17 cellular contexts compared by ENCODE assay signal in the genomic region with DNA sequence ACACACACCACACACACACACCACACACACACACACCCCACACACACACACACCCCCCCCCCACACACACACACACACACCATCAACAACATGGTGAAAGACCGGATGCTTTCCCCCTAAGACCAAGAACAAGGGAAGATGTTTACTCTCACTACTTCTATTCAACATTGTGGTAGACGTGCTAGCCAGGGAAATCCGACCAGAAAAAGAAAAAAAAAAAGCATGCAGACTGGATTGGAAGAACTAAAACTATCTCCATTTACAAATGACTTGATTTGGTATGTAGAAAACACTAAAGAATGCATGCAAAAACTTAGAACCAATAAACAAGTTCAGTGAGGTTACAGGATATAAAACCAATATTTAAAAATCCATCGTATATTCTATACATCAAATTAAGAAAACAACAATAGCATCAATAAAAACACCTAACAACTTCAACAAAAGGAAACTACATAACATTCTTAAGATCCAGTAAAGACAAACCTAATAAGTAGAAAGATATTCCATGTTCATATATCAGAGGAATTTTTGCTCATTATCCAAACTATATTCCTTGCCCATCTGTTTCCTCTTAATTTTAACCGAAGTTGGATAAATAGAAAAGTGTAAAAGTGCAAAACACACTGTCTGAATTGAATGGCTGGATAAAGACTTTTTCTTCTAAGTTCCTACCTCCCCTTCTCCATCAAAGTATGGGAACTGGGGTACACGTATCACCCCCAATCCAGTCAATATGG. TPM values are rescaled to one million over a fixed set of nuclear protein-coding genes. Genes with fewer than 3 reads are reported as not detected.
DNase-seq lines count a peak whose midpoint lies in the region; ATAC-seq and TF ChIP-seq lines count a peak whose summit lies in the region.
"Had no signal": no experiment of that assay in that cellular context is flagged by ENCODE, and none has a peak within 500 bp of the region (broad histone marks: within the 10 kb centered on the region; RNA-seq: fewer than 3 reads in every experiment).

No MANE protein-coding gene starts in this region.

- H3K9me3 ChIP-seq in CD4-positive, alpha-beta T cell (ENCODE audit: control insufficient read depth, low read length): no peaks in the 10 kb centered on the region
- H3K9me3 ChIP-seq in endodermal cell (ENCODE audit: control insufficient read depth, low read length) (no peaks in the 10 kb centered on the region), neuronal stem cell (replicated peaks in 1 of 2; ENCODE audit: control insufficient read depth in 2 of 2, insufficient read depth in 1 of 2, low read depth in 1 of 2, low read length in 2 of 2) (no peaks in the 10 kb centered on the region), spleen (no peaks in the 10 kb centered on the region)
- H3K9me3 ChIP-seq: BE2C had no signal

- H3K36me3 ChIP-seq in GM23338 (ENCODE audit: insufficient read depth) (no peaks in the 10 kb centered on the region), endodermal cell (ENCODE audit: control insufficient read depth, insufficient read depth, low read length) (no peaks in the 10 kb centered on the region), neuronal stem cell (replicated peaks in 1 of 2; ENCODE audit: control insufficient read depth in 2 of 2, insufficient read depth in 2 of 2, low read length in 2 of 2) (peaks cover 2 to 6% of the 10 kb centered on the region in 2 donors), spleen (peaks cover 0 to 34% (median 4%) of the 10 kb centered on the region in 6 donors)
- H3K36me3 ChIP-seq: BE2C had no signal

- POLR2A ChIA-PET in CD4-positive, alpha-beta T cell (lab: Charles Lee): no interaction called here

- H3K4me3 Mint-ChIP-seq in CD4-positive, alpha-beta T cell: no peak overlapping the region
- no peak overlapping the region for H3K4me3 Mint-ChIP-seq in GM23338
- H3K4me3 Mint-ChIP-seq in endodermal cell: no peak overlapping the region
- H3K4me3 Mint-ChIP-seq: T-helper 1 cell treated with Interleukin-12 subunit alpha and Interleukin-12 subunit beta and Interleukin-4 antibody, amounts not matched to agents 30 μg/mL and 1 μg/mL, for 36 hours had no signal

- peaks cover 6% of the 10 kb centered on the region; the same call in 1 of the 2 replicates for H4K20me1 ChIP-seq in GM23338 (replicated peaks; ENCODE audit: insufficient read depth)

- no peak for ATAC-seq in CD4-positive, alpha-beta T cell (ENCODE audit: poor library complexity)
- ATAC-seq in GM23338: no peak
- ATAC-seq in HG03159 (IDR thresholded peaks at IDR 0.05; ENCODE audit: unreplicated experiment): no peak
- no peak for ATAC-seq in GM19467 (IDR thresholded peaks at IDR 0.05; ENCODE audit: unreplicated experiment)

- H3K9me3 Mint-ChIP-seq in CD4-positive, alpha-beta T cell: no peaks in the 10 kb centered on the region
- H3K9me3 Mint-ChIP-seq in GM23338 (no peaks in the 10 kb centered on the region), endodermal cell (no peaks in the 10 kb centered on the region)
- H3K9me3 Mint-ChIP-seq: T-helper 1 cell treated with Interleukin-12 subunit alpha and Interleukin-12 subunit beta and Interleukin-4 antibody, amounts not matched to agents 30 μg/mL and 1 μg/mL, for 36 hours had no signal

- H3K4me3 ChIP-seq in GM23338: no peak overlapping the region
- peak overlapping the region; percentile 23 for H3K4me3 ChIP-seq in endodermal cell (ENCODE audit: low read length)
- H3K4me3 ChIP-seq in neuronal stem cell (ENCODE audit: low read length in 2 of 2): no peak overlapping the region
- H3K4me3 ChIP-seq in spleen: no peak overlapping the region

- whole genome bisulfite sequencing in endodermal cell (ENCODE audit: insufficient coverage in 1 of 2, insufficient read length in 1 of 2), 2 experiments: 67 to 92% methylated on average over 2 to 5 of the region's 6 CpGs
- WGBS in neuronal stem cell (ENCODE audit: extremely low coverage in 2 of 2, insufficient read length in 2 of 2, insufficient replicate concordance in 1 of 2), 2 donors: 100% methylated on average over 1 of the region's 6 CpGs; no CpG with 5 or more reads in 1 of the 2 donors
- 85 to 94% (median 90%) methylated on average over 6 of the region's 6 CpGs for WGBS in spleen, 5 donors

- H3K14ac ChIP-seq in neuronal stem cell (ENCODE audit: low read length): no peak overlapping the region

- peaks cover 27% of the 10 kb centered on the region for H3K36me3 Mint-ChIP-seq in CD4-positive, alpha-beta T cell (ENCODE audit: low read depth)
- H3K36me3 Mint-ChIP-seq in GM23338 (ENCODE audit: low read depth) (no peaks in the 10 kb centered on the region), endodermal cell (ENCODE audit: low read depth) (no peaks in the 10 kb centered on the region)

- peaks cover 19% of the 10 kb centered on the region for H3K79me2 ChIP-seq in GM23338 (replicated peaks; ENCODE audit: insufficient read depth)

- peak overlapping the region; percentile 22 for H3K23ac ChIP-seq in neuronal stem cell (ENCODE audit: low read depth, low read length, poor library complexity)

- no peak overlapping the region for H2BK5ac ChIP-seq in neuronal stem cell (ENCODE audit: low read length)

- CTCF ChIA-PET in CD4-positive, alpha-beta T cell (lab: Charles Lee): no interaction called here

- peaks cover under 1% of the 10 kb centered on the region; the same call in 1 of the 2 replicates for H3K9me2 ChIP-seq in GM23338 (ENCODE audit: insufficient read depth)

- no peaks in the 10 kb centered on the region; the same call in 1 of the 2 replicates for H3F3A ChIP-seq in GM23338 (replicated peaks; ENCODE audit: low read depth)

- no peak overlapping the region for H2BK12ac ChIP-seq in neuronal stem cell (ENCODE audit: low read length)

- TF ChIP-seq CTCF in CD4-positive, alpha-beta T cell (IDR thresholded peaks at IDR 0.05): no peak
- TF ChIP-seq CTCF in GM23338 (conservative IDR thresholded peaks at IDR 0.05; ENCODE audit: low read depth in 2 of 2) (no peak), endodermal cell (conservative IDR thresholded peaks at IDR 0.05) (no peak), spleen (IDR thresholded peaks at IDR 0.05 in 8 of 11, conservative IDR thresholded peaks at IDR 0.05 in 3 of 11) (no peak)

- peaks cover 5% of the 10 kb centered on the region for H3K79me1 ChIP-seq in neuronal stem cell (ENCODE audit: low read depth, low read length)

- H3K4ac ChIP-seq in neuronal stem cell (ENCODE audit: low read length): peak overlapping the region; percentile 25

- peaks cover 48% of the 10 kb centered on the region for H3K4me1 Mint-ChIP-seq in CD4-positive, alpha-beta T cell (ENCODE audit: low read depth)
- H3K4me1 Mint-ChIP-seq in GM23338 (peaks cover 27% of the 10 kb centered on the region), endodermal cell (peaks cover 65% of the 10 kb centered on the region)

- no peak overlapping the region for H2BK120ac ChIP-seq in neuronal stem cell (ENCODE audit: low read depth, low read length)

- H2BK15ac ChIP-seq in neuronal stem cell (ENCODE audit: low read length): no peak overlapping the region

- TF ChIP-seq POLR2A in spleen (IDR thresholded peaks at IDR 0.05): no peak

- H3K27ac ChIP-seq in CD4-positive, alpha-beta T cell (ENCODE audit: low read depth, low read length): no peak overlapping the region
- no peak overlapping the region for H3K27ac ChIP-seq in GM23338 (ENCODE audit: low read depth)
- H3K27ac ChIP-seq in endodermal cell (ENCODE audit: low read depth, low read length): no peak overlapping the region
- H3K27ac ChIP-seq in neuronal stem cell (replicated peaks; ENCODE audit: low read length): no peak overlapping the region
- no peak overlapping the region for H3K27ac ChIP-seq in spleen
- H3K27ac ChIP-seq: KMS-11 had no signal

- no peak overlapping the region for H4K91ac ChIP-seq in neuronal stem cell (ENCODE audit: low read depth, low read length, poor library complexity)

- H3K27ac Mint-ChIP-seq in CD4-positive, alpha-beta T cell: peak overlapping the region; percentile 24
- H3K27ac Mint-ChIP-seq in GM23338: peak overlapping the region; percentile 12; the same call in 1 of the 2 replicates
- peak overlapping the region; percentile 56 for H3K27ac Mint-ChIP-seq in endodermal cell
- H3K27ac Mint-ChIP-seq: T-helper 1 cell treated with Interleukin-12 subunit alpha and Interleukin-12 subunit beta and Interleukin-4 antibody, amounts not matched to agents 30 μg/mL and 1 μg/mL, for 36 hours had no signal

- H3K4me2 ChIP-seq in GM23338: no peak overlapping the region
- H3K4me2 ChIP-seq in neuronal stem cell (ENCODE audit: insufficient read depth, low read length, poor library complexity, severe bottlenecking): no peak overlapping the region
- H3K4me2 ChIP-seq: KMS-11 had no signal

- no peak overlapping the region for H2AK5ac ChIP-seq in neuronal stem cell (ENCODE audit: low read depth, low read length)

- H3K4me1 ChIP-seq in GM23338 (ENCODE audit: insufficient read depth) (peaks cover 10% of the 10 kb centered on the region), endodermal cell (ENCODE audit: control insufficient read depth, insufficient read depth, low read length) (peaks cover 33% of the 10 kb centered on the region), neuronal stem cell (ENCODE audit: control insufficient read depth in 2 of 2, insufficient read depth in 1 of 2, low read depth in 1 of 2, low read length in 2 of 2) (peaks cover 10 to 18% of the 10 kb centered on the region in 2 donors), spleen (peaks cover 0 to 55% (median 20%) of the 10 kb centered on the region in 6 donors)

- no peak overlapping the region for H3K18ac ChIP-seq in neuronal stem cell (ENCODE audit: low read length)

- H3K27me3 ChIP-seq in CD4-positive, alpha-beta T cell (ENCODE audit: control insufficient read depth, insufficient read depth, low read length): no peaks in the 10 kb centered on the region
- H3K27me3 ChIP-seq in GM23338 (ENCODE audit: insufficient read depth) (no peaks in the 10 kb centered on the region), endodermal cell (ENCODE audit: control insufficient read depth, insufficient read depth, low read length, poor library complexity, severe bottlenecking) (no peaks in the 10 kb centered on the region), neuronal stem cell (ENCODE audit: control insufficient read depth in 3 of 3, insufficient read depth in 3 of 3, low read depth in 1 of 3, low read length in 3 of 3) (no peaks in the 10 kb centered on the region), spleen (replicated peaks in 1 of 7) (no peaks in the 10 kb centered on the region)
- H3K27me3 ChIP-seq: BE2C had no signal

- H4K8ac ChIP-seq in neuronal stem cell (ENCODE audit: low read depth, low read length): peak overlapping the region; percentile 7

- peak overlapping the region; percentile 16 for H3K9ac ChIP-seq in endodermal cell (ENCODE audit: extremely low read depth, low read length, poor library complexity, severe bottlenecking)
- no peak overlapping the region for H3K9ac ChIP-seq in neuronal stem cell (ENCODE audit: low read depth, low read length, poor library complexity)
- H3K9ac ChIP-seq: KMS-11 had no signal

- DNase-seq in CD4-positive, alpha-beta T cell: no peak
- DNase-seq in GM23338 (ENCODE audit: low spot score) (no peak), endodermal cell (no peak), neuronal stem cell (ENCODE audit: low spot score) (no peak), spleen (no peak)
- DNase-seq: activated gamma-delta T cell; aorta; BE2C; left ventricle myocardium superior; NCI-H2081 treated with DMSO at 0.1 percent for 48 hours; Right ventricle myocardium superior; stimulated activated CD4-positive, alpha-beta T cell treated with anti-CD3 and anti-CD28 coated beads, Interleukin-4, amount 100 ng/mL, for 1 hour had no signal

- H2AFZ ChIP-seq in GM23338: no peak overlapping the region
- no peak overlapping the region for H2AFZ ChIP-seq in neuronal stem cell (ENCODE audit: low read length)

- intact Hi-C loops in CD4-positive, alpha-beta T cell (cut with DNase I, micrococcal nuclease): no loop called here
- intact Hi-C loops in spleen (cut with DNase I; ENCODE audit: low total_unique reads): no loop called here

- no peaks in the 10 kb centered on the region for H3K27me3 Mint-ChIP-seq in CD4-positive, alpha-beta T cell
- H3K27me3 Mint-ChIP-seq in GM23338 (ENCODE audit: insufficient read depth, low read depth, poor library complexity) (no peaks in the 10 kb centered on the region), endodermal cell (ENCODE audit: insufficient read depth) (no peaks in the 10 kb centered on the region)

RNA-seq across cellular contexts. Expression of a gene that starts 51.5 kb away (rescaled TPM):
- total RNA-seq in CD4-positive, alpha-beta T cell: not detected
- not detected in 2 replicates for total RNA-seq in GM23338 (2014; rRNA removed; shearing (Covaris generic))
- polyA plus RNA-seq in GM23338 (2016; fragmentation: Nextera tagmentation; extraction: Ambion mirVana): 9.5 TPM in 1 of 2 replicates, not detected in the other
- total RNA-seq in endodermal cell: not detected
- 2,034 TPM for polyA plus RNA-seq in endodermal cell (2013, experiment 1 of 2)
- 2,520 TPM for polyA plus RNA-seq in endodermal cell (2013, experiment 2 of 2)
- not detected for polyA plus RNA-seq in neuronal stem cell (2013, experiment 1 of 2)
- polyA plus RNA-seq in neuronal stem cell (2013, experiment 2 of 2): not detected
- 10 to 100 TPM in 1 of 7 donors, under 1 TPM in 1, not detected in 5; under 0.01 to 11.8 TPM for total RNA-seq in spleen
- polyA plus RNA-seq in spleen: not detected
- total RNA-seq: activated CD8-positive, alpha-beta memory T cell treated with anti-CD3 and anti-CD28 coated beads for 36 hours; aorta; left ventricle myocardium superior had no signal
- polyA plus RNA-seq: aorta had no signal
